ENCODE assay signal across 1 cellular context in genomic region chr22:36397767-36398093, GRCh38.
TF ChIP-seq lines count a peak whose summit lies in the region.

No MANE protein-coding gene starts in this region.

TF ChIP-seq in K562, 482 proteins besides CTCF, POLR2A, EP300 and RAD21:
- TF ChIP-seq RAD51 (IDR thresholded peaks at IDR 0.05; ENCODE audit: borderline replicate concordance, low read depth) (peak; percentile 73), POLR2B (IDR thresholded peaks at IDR 0.05; ENCODE audit: low read depth, partially characterized antibody) (no peak), STAG1 (CRISPR knock-in tag; IDR thresholded peaks at IDR 0.05; ENCODE audit: borderline replicate concordance) (no peak), TFE3 (CRISPR knock-in tag; IDR thresholded peaks at IDR 0.05) (peak; percentile 63), NR2C2 (CRISPR knock-in tag; IDR thresholded peaks at IDR 0.05) (no peak), NR2C2 (tag; IDR thresholded peaks at IDR 0.05) (peak; percentile 10; the same call in 1 of the 2 replicates), FOXO4 (CRISPR knock-in tag; IDR thresholded peaks at IDR 0.05) (no peak), TOE1 (IDR thresholded peaks at IDR 0.05; ENCODE audit: borderline replicate concordance) (peak; percentile 61; the same call in 1 of the 2 replicates), TOE1 (CRISPR knock-in tag; IDR thresholded peaks at IDR 0.05; ENCODE audit: borderline replicate concordance, low read depth) (no peak), SMAD2 (IDR thresholded peaks at IDR 0.05; ENCODE audit: low read depth, low read length) (no peak), USF1 (CRISPR knock-in tag; IDR thresholded peaks at IDR 0.05) (peak; percentile 36), NR1H2 (CRISPR knock-in tag; IDR thresholded peaks at IDR 0.05) (no peak)
- TF ChIP-seq, protein P1, sequence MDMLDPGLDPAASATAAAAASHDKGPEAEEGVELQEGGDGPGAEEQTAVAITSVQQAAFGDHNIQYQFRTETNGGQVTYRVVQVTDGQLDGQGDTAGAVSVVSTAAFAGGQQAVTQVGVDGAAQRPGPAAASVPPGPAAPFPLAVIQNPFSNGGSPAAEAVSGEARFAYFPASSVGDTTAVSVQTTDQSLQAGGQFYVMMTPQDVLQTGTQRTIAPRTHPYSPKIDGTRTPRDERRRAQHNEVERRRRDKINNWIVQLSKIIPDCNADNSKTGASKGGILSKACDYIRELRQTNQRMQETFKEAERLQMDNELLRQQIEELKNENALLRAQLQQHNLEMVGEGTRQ (CRISPR knock-in tag; IDR thresholded peaks at IDR 0.05) = peak; percentile 30; the same call in 1 of the 2 replicates
